1 cellular context compared by ENCODE assay signal in the genomic region with DNA sequence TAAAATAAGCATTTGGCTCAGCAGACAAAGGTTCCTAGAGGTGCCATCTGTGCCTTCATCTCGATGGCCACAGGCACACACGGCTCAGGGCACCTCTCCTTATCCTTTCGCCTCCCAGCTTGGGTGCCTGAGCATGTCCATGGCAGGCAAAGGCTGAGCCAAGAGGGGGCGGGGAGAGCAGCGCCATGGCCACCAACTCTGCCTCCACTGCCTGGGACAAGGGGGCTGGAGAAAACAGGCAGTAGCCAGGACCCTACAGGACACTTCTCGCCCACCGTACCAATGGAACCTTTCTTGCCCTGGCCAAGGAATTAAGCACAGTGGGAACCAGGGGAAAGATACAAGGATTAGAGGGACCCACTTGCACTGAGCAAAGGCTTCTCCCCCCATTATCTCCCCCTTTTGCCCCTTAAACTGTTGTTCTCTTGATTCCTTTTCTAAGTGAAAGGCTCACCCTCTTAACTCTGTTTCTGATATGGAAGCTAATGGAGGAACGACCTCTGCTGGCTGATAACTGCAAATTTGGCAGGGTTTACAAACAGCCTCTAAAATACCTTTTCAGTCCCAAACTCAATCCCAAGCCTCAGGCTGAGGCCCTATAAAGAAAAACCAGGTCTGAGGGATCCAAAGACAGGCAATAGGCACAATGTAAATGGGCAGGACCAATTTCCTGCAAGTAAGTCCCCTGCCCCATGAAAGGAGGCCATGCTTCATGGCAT.
TF ChIP-seq lines count a peak whose summit lies in the region.

No MANE protein-coding gene starts in this region.

TF ChIP-seq in HCT116, 20 proteins besides CTCF, POLR2A, EP300 and RAD21 (continued from another document):
- TF ChIP-seq, protein P1, sequence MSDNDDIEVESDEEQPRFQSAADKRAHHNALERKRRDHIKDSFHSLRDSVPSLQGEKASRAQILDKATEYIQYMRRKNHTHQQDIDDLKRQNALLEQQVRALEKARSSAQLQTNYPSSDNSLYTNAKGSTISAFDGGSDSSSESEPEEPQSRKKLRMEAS (IDR thresholded peaks at IDR 0.05), result no peak
- TF ChIP-seq SRF (IDR thresholded peaks at IDR 0.05; ENCODE audit: low read depth) (no peak), TCF7L2 (IDR thresholded peaks at IDR 0.05; ENCODE audit: borderline replicate concordance, extremely low read depth, insufficient read depth, insufficient read length) (no peak)
